1 cellular context compared by ENCODE assay signal in the genomic region with DNA sequence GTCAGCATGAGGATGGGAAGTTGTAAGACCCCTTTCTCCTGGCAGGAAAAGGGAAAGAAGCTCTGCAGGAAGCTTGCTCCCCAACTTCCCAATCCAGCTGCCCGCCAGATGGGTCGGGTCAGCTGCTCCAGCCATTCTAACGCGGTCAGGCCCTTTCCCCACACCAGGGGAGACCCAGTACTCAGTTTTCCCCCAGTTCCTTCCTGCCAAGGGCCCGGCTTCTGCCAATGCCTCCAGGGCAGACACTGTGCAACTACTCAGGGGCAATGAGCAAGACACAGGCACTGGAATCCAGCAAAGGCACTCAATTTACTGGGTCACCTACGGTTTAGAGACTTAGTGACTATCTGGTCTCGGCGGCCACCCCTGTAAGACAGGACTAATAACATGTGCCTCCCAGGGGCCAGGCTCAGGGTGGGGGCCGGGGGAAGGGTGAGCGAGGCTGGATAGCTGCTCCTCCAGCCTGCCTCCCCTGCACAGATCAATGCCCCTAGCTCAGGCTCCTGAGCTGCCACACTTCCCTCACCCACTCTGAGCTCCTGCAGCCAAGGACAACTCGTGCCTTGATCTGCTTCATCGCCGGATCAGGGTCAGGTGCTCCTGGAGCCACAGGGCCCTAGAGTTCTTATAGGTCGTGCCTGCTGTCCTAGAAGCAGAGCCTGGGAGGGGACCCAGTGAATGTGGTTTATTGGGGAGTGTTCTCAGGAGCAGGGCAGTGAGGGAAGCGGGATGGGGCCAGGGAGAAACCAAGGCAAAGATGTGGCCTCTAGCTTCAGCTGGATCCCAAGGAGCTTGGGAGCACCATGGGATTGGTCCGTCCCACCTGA.
TF ChIP-seq lines count a peak whose summit lies in the region.

No MANE protein-coding gene starts in this region.

TF ChIP-seq in K562, 482 proteins besides CTCF, POLR2A, EP300 and RAD21 (continued from another document):
- TF ChIP-seq, protein P1, sequence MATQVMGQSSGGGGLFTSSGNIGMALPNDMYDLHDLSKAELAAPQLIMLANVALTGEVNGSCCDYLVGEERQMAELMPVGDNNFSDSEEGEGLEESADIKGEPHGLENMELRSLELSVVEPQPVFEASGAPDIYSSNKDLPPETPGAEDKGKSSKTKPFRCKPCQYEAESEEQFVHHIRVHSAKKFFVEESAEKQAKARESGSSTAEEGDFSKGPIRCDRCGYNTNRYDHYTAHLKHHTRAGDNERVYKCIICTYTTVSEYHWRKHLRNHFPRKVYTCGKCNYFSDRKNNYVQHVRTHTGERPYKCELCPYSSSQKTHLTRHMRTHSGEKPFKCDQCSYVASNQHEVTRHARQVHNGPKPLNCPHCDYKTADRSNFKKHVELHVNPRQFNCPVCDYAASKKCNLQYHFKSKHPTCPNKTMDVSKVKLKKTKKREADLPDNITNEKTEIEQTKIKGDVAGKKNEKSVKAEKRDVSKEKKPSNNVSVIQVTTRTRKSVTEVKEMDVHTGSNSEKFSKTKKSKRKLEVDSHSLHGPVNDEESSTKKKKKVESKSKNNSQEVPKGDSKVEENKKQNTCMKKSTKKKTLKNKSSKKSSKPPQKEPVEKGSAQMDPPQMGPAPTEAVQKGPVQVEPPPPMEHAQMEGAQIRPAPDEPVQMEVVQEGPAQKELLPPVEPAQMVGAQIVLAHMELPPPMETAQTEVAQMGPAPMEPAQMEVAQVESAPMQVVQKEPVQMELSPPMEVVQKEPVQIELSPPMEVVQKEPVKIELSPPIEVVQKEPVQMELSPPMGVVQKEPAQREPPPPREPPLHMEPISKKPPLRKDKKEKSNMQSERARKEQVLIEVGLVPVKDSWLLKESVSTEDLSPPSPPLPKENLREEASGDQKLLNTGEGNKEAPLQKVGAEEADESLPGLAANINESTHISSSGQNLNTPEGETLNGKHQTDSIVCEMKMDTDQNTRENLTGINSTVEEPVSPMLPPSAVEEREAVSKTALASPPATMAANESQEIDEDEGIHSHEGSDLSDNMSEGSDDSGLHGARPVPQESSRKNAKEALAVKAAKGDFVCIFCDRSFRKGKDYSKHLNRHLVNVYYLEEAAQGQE (CRISPR knock-in tag; IDR thresholded peaks at IDR 0.05; ENCODE audit: low read depth) = no peak
- TF ChIP-seq CBX1 (IDR thresholded peaks at IDR 0.05; ENCODE audit: low read depth) = no peak
